In the genomic region with DNA sequence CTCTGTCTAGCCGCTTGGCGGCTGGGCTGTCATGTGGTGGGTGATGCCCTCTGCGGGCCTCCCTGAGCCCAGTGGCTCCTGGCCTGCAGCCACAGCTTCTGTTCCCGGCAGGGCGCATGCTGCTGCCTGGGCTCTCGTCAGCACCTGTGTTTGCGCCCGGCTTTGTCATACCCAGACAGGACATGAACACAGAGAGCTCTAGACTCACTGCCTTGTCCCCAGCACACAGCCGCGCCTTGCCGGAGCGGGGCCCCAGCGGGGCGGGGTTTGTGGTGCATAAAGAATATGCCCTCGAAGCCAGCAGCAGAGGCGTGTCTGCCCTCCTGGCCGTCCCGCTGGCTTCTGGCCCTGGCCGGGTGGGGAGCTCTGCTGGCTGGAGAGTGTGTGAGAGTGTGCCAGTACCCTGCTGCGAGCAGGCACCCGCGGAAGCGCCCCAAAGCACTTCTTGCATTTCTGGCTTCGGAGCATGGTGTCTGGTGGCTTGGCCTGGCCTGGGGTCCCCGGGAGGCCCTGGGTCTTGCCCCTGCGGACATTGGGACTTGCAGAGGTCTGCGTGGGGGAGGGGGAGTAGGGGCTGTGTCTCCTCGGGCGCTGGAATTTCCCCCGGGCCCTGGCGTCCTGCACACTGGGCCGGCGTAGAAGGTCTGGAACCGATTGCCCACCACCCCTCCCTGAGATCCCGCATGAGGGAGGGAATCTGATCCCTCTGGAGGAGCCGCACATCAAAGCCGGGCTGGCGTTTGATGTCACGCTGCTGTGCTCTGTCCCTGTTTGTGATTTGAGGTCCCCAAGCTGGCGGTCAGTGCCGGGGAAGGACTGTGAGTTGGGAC, we compare ENCODE assay signal across 7 cellular contexts. TPM values are rescaled to one million over a fixed set of nuclear protein-coding genes. Genes with fewer than 3 reads are reported as not detected.
DNase-seq lines count a peak whose midpoint lies in the region; ATAC-seq and TF ChIP-seq lines count a peak whose summit lies in the region.

No MANE protein-coding gene starts in this region.

- intact Hi-C loops in left colon (cut with DNase I, micrococcal nuclease), result no loop called here

- H3K4me1 Mint-ChIP-seq in type B pancreatic cell (ENCODE audit: unreplicated experiment), result peaks cover 10% of the 10 kb centered on the region

- H3K36me3 Mint-ChIP-seq in type B pancreatic cell, result peaks cover 5% of the 10 kb centered on the region

- no peak overlapping the region for H3K27ac Mint-ChIP-seq in type B pancreatic cell

- ATAC-seq in left colon (peak; percentile 96), GM19395 (IDR thresholded peaks at IDR 0.05; ENCODE audit: unreplicated experiment) (no peak), GM18909 (IDR thresholded peaks at IDR 0.05; ENCODE audit: poor library complexity, unreplicated experiment) (no peak)

- H3K27me3 Mint-ChIP-seq in type B pancreatic cell, result no peaks in the 10 kb centered on the region

- H3K4me3 Mint-ChIP-seq in type B pancreatic cell, result peak overlapping the region; percentile 47

- no peaks in the 10 kb centered on the region for H3K9me3 Mint-ChIP-seq in type B pancreatic cell

- DNase-seq in NCI-H1694 treated with DMSO at 0.1 percent for 48 hours (lab: John Stamatoyannopoulos, UW) (peak; percentile 73), cerebellum (ENCODE audit: low spot score) (peak; percentile 67), left colon (peak; percentile 90 to 91), type B pancreatic cell (ENCODE audit: extremely low spot score, unreplicated experiment) (peak; percentile 79)
- no peak for DNase-seq in effector CD8-positive, alpha-beta T cell (lab: John Stamatoyannopoulos, UW)

- TF ChIP-seq CTCF in type B pancreatic cell (conservative IDR thresholded peaks at IDR 0.05), result no peak

RNA-seq across cellular contexts. Expression of gene ASPSCR1, which starts 14.5 kb away (rescaled TPM):
- total RNA-seq in cerebellum (22.3 TPM), left colon (10 to 100 TPM; 29.8 to 35.9 TPM), type B pancreatic cell (ENCODE audit: low replicate concordance) (31.5 and 35.6 TPM in 2 replicates)

RNA-seq across cellular contexts. Expression of gene CENPX, which starts 30.8 kb away (rescaled TPM):
- total RNA-seq in cerebellum, result 22.1 TPM
- 100 to 1,000 TPM in 1 of 2 donors, 10 to 100 TPM in 1; 83.3 to 127 TPM for total RNA-seq in left colon
- 60.4 and 69.3 TPM in 2 replicates for total RNA-seq in type B pancreatic cell (ENCODE audit: low replicate concordance)

RNA-seq across cellular contexts. Expression of gene NOTUM, which starts 30.9 kb away (rescaled TPM):
- total RNA-seq in cerebellum (0.27 TPM), left colon (not detected), type B pancreatic cell (ENCODE audit: low replicate concordance) (1.9 and 3.2 TPM in 2 replicates)

RNA-seq across cellular contexts. Expression of gene LRRC45, which starts 31.2 kb away (rescaled TPM):
- 12.9 TPM for total RNA-seq in cerebellum
- total RNA-seq in left colon, result 10 to 100 TPM; 14.2 to 20.8 TPM
- total RNA-seq in type B pancreatic cell (ENCODE audit: low replicate concordance), result 27.6 and 29.4 TPM in 2 replicates

RNA-seq across cellular contexts. Expression of gene RAC3, which starts 39.6 kb away (rescaled TPM):
- total RNA-seq in cerebellum (37.7 TPM), left colon (1 to 10 TPM; 4.2 to 9.0 TPM), type B pancreatic cell (ENCODE audit: low replicate concordance) (41.7 and 51.7 TPM in 2 replicates)
